Comparison of ENCODE assay signal across 23 cellular contexts in genomic region chr6:106617857-106618256, GRCh38. TPM values are rescaled to one million over a fixed set of nuclear protein-coding genes. Genes with fewer than 3 reads are reported as not detected.
DNase-seq lines count a peak whose midpoint lies in the region; ATAC-seq and TF ChIP-seq lines count a peak whose summit lies in the region.
"Had no signal": no experiment of that assay in that cellular context is flagged by ENCODE, and none has a peak within 500 bp of the region (broad histone marks: within the 10 kb centered on the region; RNA-seq: fewer than 3 reads in every experiment).

No MANE protein-coding gene starts in this region.

- no peak overlapping the region for H3K27ac ChIP-seq in HEK293 (ENCODE audit: extremely low read depth, low read depth, low read length)
- H3K27ac ChIP-seq in SU-DHL-6 (ENCODE audit: low read depth, low read length): peak overlapping the region; percentile 37; the same call in 1 of the 2 replicates
- H3K27ac ChIP-seq in mesenchymal stem cell (ENCODE audit: low read length, poor library complexity, severe bottlenecking): no peak overlapping the region
- no peak overlapping the region for H3K27ac ChIP-seq in GM23338 (ENCODE audit: low read depth)
- H3K27ac ChIP-seq: A549; BLaER1 treated with 17β-estradiol and CSF1 and Interleukin-3, amounts not matched to agents 10 nM and 100 nM had no signal

- in situ Hi-C loops in GM13977 (cut with MboI; ENCODE audit: low pct_unique_long_range_greater_than_20kb, low sequenced_read_pairs, unreplicated experiment): no loop called here

- no peak overlapping the region for H3K4ac ChIP-seq in mesenchymal stem cell (ENCODE audit: low read depth in 1 of 2, low read length in 2 of 2)

- H2BK15ac ChIP-seq in mesenchymal stem cell (ENCODE audit: low read depth, poor library complexity, severe bottlenecking): no peak overlapping the region

- H3K27me3 ChIP-seq in Loucy (ENCODE audit: insufficient read depth, low read length, poor library complexity, severe bottlenecking) (no peaks in the 10 kb centered on the region), SU-DHL-6 (ENCODE audit: low read length) (no peaks in the 10 kb centered on the region), mesenchymal stem cell (ENCODE audit: control insufficient read depth in 1 of 2, insufficient read depth in 1 of 2, low read length in 2 of 2) (no peaks in the 10 kb centered on the region), GM23338 (ENCODE audit: insufficient read depth) (no peaks in the 10 kb centered on the region)
- H3K27me3 ChIP-seq: BE2C; BLaER1 treated with 17β-estradiol and CSF1 and Interleukin-3, amounts not matched to agents 10 nM and 100 nM had no signal

- no peaks in the 10 kb centered on the region for H3K79me2 ChIP-seq in Loucy (ENCODE audit: insufficient read depth, low read length)
- no peaks in the 10 kb centered on the region for H3K79me2 ChIP-seq in SU-DHL-6 (ENCODE audit: insufficient read depth, low read length)
- no peaks in the 10 kb centered on the region for H3K79me2 ChIP-seq in GM23338 (replicated peaks; ENCODE audit: insufficient read depth)

- no peak overlapping the region for H2BK5ac ChIP-seq in mesenchymal stem cell (ENCODE audit: low read depth, low read length, poor library complexity, severe bottlenecking)

- H4K20me1 ChIP-seq in Loucy (ENCODE audit: insufficient read depth, low read length, poor library complexity, severe bottlenecking) (no peaks in the 10 kb centered on the region), SU-DHL-6 (ENCODE audit: low read depth, low read length) (no peaks in the 10 kb centered on the region), GM23338 (replicated peaks; ENCODE audit: insufficient read depth) (no peaks in the 10 kb centered on the region)
- H4K20me1 ChIP-seq: BLaER1 treated with 17β-estradiol and CSF1 and Interleukin-3, amounts not matched to agents 10 nM and 100 nM had no signal

- no peak overlapping the region for H2BK12ac ChIP-seq in mesenchymal stem cell (ENCODE audit: low read length in 2 of 2)

- H3K27me3 Mint-ChIP-seq in GM23338 (ENCODE audit: insufficient read depth, low read depth, poor library complexity): peaks cover 9% of the 10 kb centered on the region
- H3K27me3 Mint-ChIP-seq: CD4-positive, alpha-beta T cell; CD8-positive, alpha-beta memory T cell had no signal

- H2AFZ ChIP-seq in Loucy (ENCODE audit: low read length) (no peak overlapping the region), SU-DHL-6 (ENCODE audit: low read depth, low read length, severe bottlenecking) (no peak overlapping the region), mesenchymal stem cell (ENCODE audit: low read depth, low read length) (no peak overlapping the region), GM23338 (no peak overlapping the region)

- peaks cover 12% of the 10 kb centered on the region for H3K9me3 Mint-ChIP-seq in GM23338
- H3K9me3 Mint-ChIP-seq: CD4-positive, alpha-beta T cell; HFFc6 had no signal

- peaks cover 32% of the 10 kb centered on the region for H3K36me3 Mint-ChIP-seq in GM23338 (ENCODE audit: low read depth)

- DNase-seq in left colon (no peak), mesenchymal stem cell (no peak), GM13977 (ENCODE audit: low spot score) (no peak), GDM1 (lab: John Stamatoyannopoulos, UW) (no peak), GM23338 (ENCODE audit: low spot score) (no peak)
- DNase-seq: 8988T; ACHN; AML-193; BE2C; CD4-positive, alpha-beta T cell; CD8-positive, alpha-beta memory T cell; DMS 273 treated with DMSO at 0.1 percent for 48 hours; DMS79; EL; H9; HFFc6 had no signal

- no peak overlapping the region for H2AK5ac ChIP-seq in mesenchymal stem cell (ENCODE audit: low read length, severe bottlenecking)

- 100% methylated on average over 1 of the region's 1 CpG for WGBS in mesenchymal stem cell

- peaks cover 0 to 9% of the 10 kb centered on the region in 2 experiments; a peak in 1 of 3 replicates for H3K36me3 ChIP-seq in HEK293 (ENCODE audit: control insufficient read depth in 2 of 2, insufficient read depth in 1 of 2, low read length in 2 of 2)
- H3K36me3 ChIP-seq in Loucy (ENCODE audit: insufficient read depth, low read length): no peaks in the 10 kb centered on the region
- H3K36me3 ChIP-seq in SU-DHL-6 (ENCODE audit: low read length): peaks cover 23% of the 10 kb centered on the region
- H3K36me3 ChIP-seq in mesenchymal stem cell (ENCODE audit: control insufficient read depth in 1 of 2, insufficient read depth in 2 of 2, low read depth in 1 of 2, low read length in 2 of 2): peaks cover 0 to 16% of the 10 kb centered on the region in 2 experiments
- peaks cover 6% of the 10 kb centered on the region for H3K36me3 ChIP-seq in GM23338 (ENCODE audit: insufficient read depth)
- H3K36me3 ChIP-seq: BE2C had no signal

- peaks cover 58% of the 10 kb centered on the region for H3K4me1 Mint-ChIP-seq in GM23338
- H3K4me1 Mint-ChIP-seq: CD14-positive monocyte had no signal

- ATAC-seq in left colon: peak; percentile 40
- ATAC-seq in GM23338: no peak
- ATAC-seq: A549, HCT116 had no signal

- H3K79me1 ChIP-seq in mesenchymal stem cell (replicated peaks; ENCODE audit: low read length, poor library complexity, severe bottlenecking): peaks cover 4% of the 10 kb centered on the region

- CTCF ChIA-PET in HEK293 (lab: Yijun Ruan, JAX): interaction anchor here (0.6 to 2.5 kb wide), 7 partner anchors 8 to 380 kb away, joined by 3 to 17 read pairs (median 3); no protein-coding TSS in a partner anchor

- peak overlapping the region; percentile 69 for H3K4me2 ChIP-seq in Loucy (ENCODE audit: low read depth, low read length, poor library complexity, severe bottlenecking)
- peak overlapping the region; percentile 12 for H3K4me2 ChIP-seq in SU-DHL-6 (ENCODE audit: low read depth, low read length, poor library complexity, severe bottlenecking)
- no peak overlapping the region for H3K4me2 ChIP-seq in mesenchymal stem cell (ENCODE audit: low read length, poor library complexity, severe bottlenecking)
- H3K4me2 ChIP-seq in GM23338: no peak overlapping the region
- H3K4me2 ChIP-seq: A549 had no signal

- H3K9ac ChIP-seq in Loucy (ENCODE audit: low read depth, low read length, poor library complexity, severe bottlenecking) (no peak overlapping the region), SU-DHL-6 (ENCODE audit: low read length) (no peak overlapping the region), mesenchymal stem cell (ENCODE audit: low read length) (no peak overlapping the region)
- H3K9ac ChIP-seq: BLaER1 treated with 17β-estradiol and CSF1 and Interleukin-3, amounts not matched to agents 10 nM and 100 nM had no signal

- intact Hi-C loops in left colon (cut with DNase I, micrococcal nuclease): no loop called here

- H3K9me3 ChIP-seq in HEK293 (ENCODE audit: control insufficient read depth, insufficient read depth, low read depth, low read length) (no peaks in the 10 kb centered on the region), Loucy (ENCODE audit: insufficient read depth, low read depth, low read length) (no peaks in the 10 kb centered on the region; the same call in 1 of the 2 replicates), SU-DHL-6 (ENCODE audit: insufficient read depth, low read length) (no peaks in the 10 kb centered on the region), mesenchymal stem cell (ENCODE audit: control insufficient read depth, low read length) (no peaks in the 10 kb centered on the region)
- H3K9me3 ChIP-seq: A549, BE2C had no signal

- H3K4me3 ChIP-seq in HEK293 (ENCODE audit: low read depth, low read length): no peak overlapping the region
- peak overlapping the region; percentile 39 for H3K4me3 ChIP-seq in Loucy (ENCODE audit: low read length, poor library complexity, severe bottlenecking)
- no peak overlapping the region for H3K4me3 ChIP-seq in SU-DHL-6 (ENCODE audit: insufficient read depth, low read length, poor library complexity, severe bottlenecking)
- no peak overlapping the region for H3K4me3 ChIP-seq in mesenchymal stem cell (ENCODE audit: insufficient read depth in 1 of 2, low read depth in 1 of 2, low read length in 2 of 2)
- H3K4me3 ChIP-seq in GM23338: no peak overlapping the region
- H3K4me3 ChIP-seq: A549; BLaER1 treated with 17β-estradiol and CSF1 and Interleukin-3, amounts not matched to agents 10 nM and 100 nM had no signal

- POLR2A ChIA-PET in HEK293 (lab: Yijun Ruan, JAX): no interaction called here

- no peak overlapping the region for H2BK120ac ChIP-seq in mesenchymal stem cell (ENCODE audit: low read depth, low read length)

- no peak overlapping the region for H3K14ac ChIP-seq in mesenchymal stem cell (ENCODE audit: low read length in 2 of 2)

- H3K27ac Mint-ChIP-seq in GM23338: no peak overlapping the region
- H3K27ac Mint-ChIP-seq: CD4-positive, alpha-beta T cell; HFFc6 had no signal

- TF ChIP-seq CTCF in HEK293 (tag by site-specific recombination; IDR thresholded peaks at IDR 0.05) (no peak), Loucy (conservative IDR thresholded peaks at IDR 0.05; ENCODE audit: low read length) (no peak), SU-DHL-6 (IDR thresholded peaks at IDR 0.05; ENCODE audit: insufficient read depth, low read length, poor library complexity, severe bottlenecking) (no peak), GM13977 (IDR thresholded peaks at IDR 0.05; ENCODE audit: extremely low read depth, insufficient read depth, missing control alignments) (no peak), GM23338 (conservative IDR thresholded peaks at IDR 0.05; ENCODE audit: low read depth in 2 of 2) (no peak)

- no peak overlapping the region for H4K8ac ChIP-seq in mesenchymal stem cell (ENCODE audit: low read length)

- no peak overlapping the region for H4K91ac ChIP-seq in mesenchymal stem cell (ENCODE audit: low read length)

- H3K4me3 Mint-ChIP-seq in GM23338: no peak overlapping the region
- H3K4me3 Mint-ChIP-seq: CD14-positive monocyte; CD4-positive, alpha-beta T cell; CD8-positive, alpha-beta memory T cell; H9; HFFc6 had no signal

- no peak overlapping the region for H3K23ac ChIP-seq in mesenchymal stem cell (ENCODE audit: low read length in 2 of 2)

- H3F3A ChIP-seq in Loucy (ENCODE audit: low read depth) (no peaks in the 10 kb centered on the region), SU-DHL-6 (ENCODE audit: insufficient read depth) (peaks cover 9% of the 10 kb centered on the region; the same call in 1 of the 2 replicates), GM23338 (replicated peaks; ENCODE audit: low read depth) (peaks cover 12% of the 10 kb centered on the region; the same call in 1 of the 2 replicates)

- H3K9me2 ChIP-seq in Loucy (replicated peaks; ENCODE audit: low read depth, low read length) (no peaks in the 10 kb centered on the region), SU-DHL-6 (replicated peaks; ENCODE audit: insufficient read depth, low read length) (no peaks in the 10 kb centered on the region), GM23338 (ENCODE audit: insufficient read depth) (no peaks in the 10 kb centered on the region)

- H3K18ac ChIP-seq in mesenchymal stem cell (ENCODE audit: low read depth in 1 of 2, low read length in 2 of 2): no peak overlapping the region

- H3K4me1 ChIP-seq in HEK293 (ENCODE audit: control insufficient read depth, insufficient read depth, low read length) (peaks cover 7% of the 10 kb centered on the region; the same call in 1 of the 2 replicates), Loucy (ENCODE audit: insufficient read depth, low read length, poor library complexity, severe bottlenecking) (peaks cover 56% of the 10 kb centered on the region), mesenchymal stem cell (ENCODE audit: control insufficient read depth, insufficient read depth, low read depth, low read length) (peaks cover 2% of the 10 kb centered on the region), GM23338 (ENCODE audit: insufficient read depth) (peaks cover 39% of the 10 kb centered on the region)
- H3K4me1 ChIP-seq: A549, BE2C had no signal

RNA-seq across cellular contexts. Expression of gene RTN4IP1, which starts 11.4 kb away (rescaled TPM):
- total RNA-seq in left colon: 10 to 100 TPM; 10.2 to 16.9 TPM
- 5.4 TPM for polyA plus RNA-seq in mesenchymal stem cell (2013, experiment 1 of 2)
- 5.9 TPM for polyA plus RNA-seq in mesenchymal stem cell (2013, experiment 2 of 2)
- total RNA-seq in GM23338 (2014; rRNA removed; shearing (Covaris generic)): 17.0 and 17.5 TPM in 2 replicates
- 14.5 and 16.4 TPM in 2 replicates for polyA plus RNA-seq in GM23338 (2016; fragmentation: Nextera tagmentation; extraction: Ambion mirVana)

RNA-seq across cellular contexts. Expression of gene QRSL1, which starts 11.5 kb away (rescaled TPM):
- 10 to 100 TPM; 14.2 to 14.4 TPM for total RNA-seq in left colon
- 6.5 TPM for polyA plus RNA-seq in mesenchymal stem cell (2013, experiment 1 of 2)
- polyA plus RNA-seq in mesenchymal stem cell (2013, experiment 2 of 2): 5.7 TPM
- 19.2 and 19.3 TPM in 2 replicates for total RNA-seq in GM23338 (2014; rRNA removed; shearing (Covaris generic))
- polyA plus RNA-seq in GM23338 (2016; fragmentation: Nextera tagmentation; extraction: Ambion mirVana): 16.6 and 18.4 TPM in 2 replicates

Comparison
In these comparisons a context has a peak if more than half of its experiments do, and no peak if none do; other contexts are left out.
1. H3K4me2 ChIP-seq: peak in Loucy (single experiment) and SU-DHL-6 (single experiment); none in mesenchymal stem cell (single experiment) and GM23338 (single experiment).